Comparison of ENCODE assay signal across 27 cellular contexts in genomic region chr5:14509556-14509955, GRCh38.
"Had no signal": no experiment of that assay in that cellular context is flagged by ENCODE, and none has a peak within 500 bp of the region (broad histone marks: within the 10 kb centered on the region; RNA-seq: fewer than 3 reads in every experiment).

No MANE protein-coding gene starts in this region.

- H3K4me1 Mint-ChIP-seq: mesothelial cell of epicardium, natural killer cell had no signal

- ATAC-seq: left cardiac atrium, left lobe of liver, natural killer cell, sciatic nerve had no signal

- H3K27ac ChIP-seq: hepatocyte, lower lobe of right lung, ovary, right atrium auricular region, skin epidermis, suprapubic skin, thoracic aorta, tibial artery, upper lobe of right lung had no signal

- H3K27me3 Mint-ChIP-seq: naive B cell; progenitor cell of endocrine pancreas; stimulated activated naive CD8-positive, alpha-beta T cell treated with anti-CD3 and anti-CD28 coated beads, Interleukin-15, Interleukin-2, amounts not matched to agents 100 ng/mL and 50 ng/mL, for 24 hours had no signal

- H3K9me3 ChIP-seq: lower lobe of right lung, ovary, right atrium auricular region, suprapubic skin, thoracic aorta, tibial artery, upper lobe of right lung had no signal

- H3K9me3 Mint-ChIP-seq: natural killer cell; stimulated activated naive CD8-positive, alpha-beta T cell treated with anti-CD3 and anti-CD28 coated beads, Interleukin-15, Interleukin-2, amounts not matched to agents 100 ng/mL and 50 ng/mL, for 24 hours had no signal

- H3K4me3 Mint-ChIP-seq: mesothelial cell of epicardium; natural killer cell; stimulated activated naive CD8-positive, alpha-beta T cell treated with anti-CD3 and anti-CD28 coated beads, Interleukin-15, Interleukin-2, amounts not matched to agents 100 ng/mL and 50 ng/mL, for 24 hours had no signal

- H3K36me3 Mint-ChIP-seq: natural killer cell had no signal

- DNase-seq: islet precursor cell; kidney glomerular epithelial cell; left cardiac atrium; lower lobe of right lung; mesendoderm; naive B cell; natural killer cell; ovary; stimulated activated CD4-positive, alpha-beta T cell treated with anti-CD3 and anti-CD28 coated beads, Interleukin-12 subunit alpha, Interleukin-12 subunit beta, amount 100 ng/mL, for 4 hours; stimulated activated CD4-positive, alpha-beta T cell treated with anti-CD3 and anti-CD28 coated beads, Interleukin-15, amount 100 ng/mL, for 24 hours; stimulated activated CD4-positive, alpha-beta T cell treated with anti-CD3 and anti-CD28 coated beads, Interleukin-2, amount 100 ng/mL, for 24 hours; stimulated activated CD4-positive, alpha-beta T cell treated with anti-CD3 and anti-CD28 coated beads, Interleukin-4, amount 100 ng/mL, for 1 hour; stimulated activated naive CD4-positive, alpha-beta T cell; tibial artery; trophoblast cell; upper lobe of right lung had no signal

- H3K27me3 ChIP-seq: hepatocyte, ovary, right atrium auricular region, suprapubic skin, tibial artery, upper lobe of right lung had no signal

- H3K36me3 ChIP-seq: ovary had no signal

- H3K27ac Mint-ChIP-seq: mesothelial cell of epicardium; natural killer cell; stimulated activated naive CD8-positive, alpha-beta T cell treated with anti-CD3 and anti-CD28 coated beads, Interleukin-15, Interleukin-2, amounts not matched to agents 100 ng/mL and 50 ng/mL, for 24 hours had no signal

- FAIRE-seq: urothelium cell line had no signal

- H3K4me3 ChIP-seq: hepatocyte, lower lobe of right lung, ovary, right atrium auricular region, skin epidermis, suprapubic skin, thoracic aorta, tibial artery, upper lobe of right lung had no signal

- H3K4me1 ChIP-seq: lower lobe of right lung, right atrium auricular region, suprapubic skin, tibial artery, upper lobe of right lung had no signal
